17 cellular contexts compared by ENCODE assay signal in genomic region chr16:87080571-87081167, GRCh38.
DNase-seq lines count a peak whose midpoint lies in the region; ATAC-seq, FAIRE-seq and TF ChIP-seq lines count a peak whose summit lies in the region.
"Had no signal": no experiment of that assay in that cellular context is flagged by ENCODE, and none has a peak within 500 bp of the region (broad histone marks: within the 10 kb centered on the region; RNA-seq: fewer than 3 reads in every experiment).

No MANE protein-coding gene starts in this region.

- no peaks in the 10 kb centered on the region; the same call in 1 of the 2 replicates for H4K20me1 ChIP-seq in K562 (replicated peaks; ENCODE audit: control insufficient read depth, insufficient read depth, low read length)

- DNase-seq in ACHN (peak; percentile 24), K562 (ENCODE audit: extremely low read depth in 1 of 4, low spot score in 3 of 4) (no peak), NCI-H1105 treated with DMSO at 0.1 percent for 48 hours (lab: John Stamatoyannopoulos, UW) (no peak), NCI-H1417 treated with DMSO at 0.1 percent for 48 hours (lab: John Stamatoyannopoulos, UW) (no peak), DMS153 treated with DMSO at 0.1 percent for 48 hours (lab: John Stamatoyannopoulos, UW; ENCODE audit: unreplicated experiment) (no peak)
- DNase-seq: AML-193; Caco-2; CD4-positive, alpha-beta T cell; DMS153; DMS79 treated with DMSO at 0.1 percent for 48 hours; GOT3; H7 had no signal

- H3K9me1 ChIP-seq in K562 (ENCODE audit: control insufficient read depth, insufficient read depth, low read length): no peaks in the 10 kb centered on the region

- FAIRE-seq in TTC549 (lab: Jason Lieb, UNC) (peak; percentile 20), K562 (lab: Jason Lieb, UNC) (no peak)
- FAIRE-seq: D721Med, GM12891 had no signal

- no peak for TF ChIP-seq POLR2A in K562 (conservative IDR thresholded peaks at IDR 0.05)

- H3K9me3 ChIP-seq in HEK293 (ENCODE audit: control insufficient read depth, insufficient read depth, low read depth, low read length) (no peaks in the 10 kb centered on the region), K562 (replicated peaks; ENCODE audit: control insufficient read depth, insufficient read depth, low read depth, low read length) (peaks cover 3% of the 10 kb centered on the region)

- no peak overlapping the region for H3K4me2 ChIP-seq in K562 (ENCODE audit: insufficient read depth, low read length)

- peaks cover 2 to 11% of the 10 kb centered on the region in 2 experiments; a peak in 1 of 5 replicates for H3K27me3 ChIP-seq in K562 (ENCODE audit: control insufficient read depth in 2 of 2, insufficient read depth in 2 of 2, low read length in 2 of 2)

- in situ Hi-C loops in ACHN (cut with HindIII; ENCODE audit: low pct_ligation_motif_present, low pct_unique_long_range_greater_than_20kb, low sequenced_read_pairs): no loop called here
- in situ Hi-C loops in K562 (cut with MboI): no loop called here

- TF ChIP-seq EP300 in K562 (IDR thresholded peaks at IDR 0.05; ENCODE audit: low read length): no peak

- TF ChIP-seq RAD21 in K562 (CRISPR knock-in tag; conservative IDR thresholded peaks at IDR 0.05 in 1 of 2, IDR thresholded peaks at IDR 0.05 in 1 of 2): no peak

- H3K36me3 ChIP-seq in HEK293 (ENCODE audit: control insufficient read depth in 2 of 2, insufficient read depth in 1 of 2, low read length in 2 of 2) (no peaks in the 10 kb centered on the region), K562 (ENCODE audit: control insufficient read depth, insufficient read depth, low read length) (no peaks in the 10 kb centered on the region)

- 2% methylated on average over 4 of the region's 4 CpGs for WGBS in K562 (ENCODE audit: insufficient coverage, low coverage, missing lambda C conversion rate)

- no peak for ATAC-seq in K562

- no peak overlapping the region for H2AFZ ChIP-seq in K562 (ENCODE audit: low read depth, low read length)

- no TSS peak for BruUV-seq in K562 (replicated peaks; lab: Mats Ljungman, UMichigan)

- H3K4me3 ChIP-seq in HEK293 (ENCODE audit: low read depth, low read length) (no peak overlapping the region), K562 (no peak overlapping the region)

- H3K9ac ChIP-seq in K562 (ENCODE audit: insufficient read depth in 1 of 2, low read depth in 2 of 2, low read length in 2 of 2): no peak overlapping the region

- H3K4me1 ChIP-seq in HEK293 (ENCODE audit: control insufficient read depth, insufficient read depth, low read length) (no peaks in the 10 kb centered on the region), K562 (replicated peaks in 1 of 2; ENCODE audit: control insufficient read depth in 2 of 2, insufficient read depth in 2 of 2, low read length in 2 of 2) (no peaks in the 10 kb centered on the region)
- H3K4me1 ChIP-seq: Caco-2 had no signal

- CTCF ChIA-PET in HEK293 (lab: Yijun Ruan, JAX) (interaction anchor here (1.2 to 2.9 kb wide), 3 partner anchors 18 to 517 kb away, joined by 5 to 13 read pairs (median 5); no protein-coding TSS in a partner anchor), K562 (lab: Yijun Ruan, JAX; ENCODE audit: low intra/inter-chr PET ratio) (no interaction called here)

- no peaks in the 10 kb centered on the region for H3K79me2 ChIP-seq in K562 (ENCODE audit: control insufficient read depth, insufficient read depth, low read length)

- intact Hi-C loops in K562 (cut with micrococcal nuclease): no loop called here

- H3K27ac ChIP-seq in HEK293 (ENCODE audit: extremely low read depth, low read depth, low read length) (no peak overlapping the region), K562 (ENCODE audit: extremely low read depth, low read depth, low read length) (no peak overlapping the region)
- H3K27ac ChIP-seq: C4-2B had no signal

- TF ChIP-seq CTCF in HEK293 (tag by site-specific recombination; IDR thresholded peaks at IDR 0.05) (no peak), K562 (IDR thresholded peaks at IDR 0.05 in 2 of 3, conservative IDR thresholded peaks at IDR 0.05 in 1 of 3; ENCODE audit: insufficient read depth in 2 of 3, low read depth in 1 of 3, low read length in 3 of 3) (no peak)

- POLR2A ChIA-PET in HEK293 (lab: Yijun Ruan, JAX): no interaction called here
- POLR2A ChIA-PET in K562 (lab: Yijun Ruan, JAX): interaction anchor here (1.2 kb wide), 1 partner anchor 18 kb away, joined by 5 read pairs; no protein-coding TSS in a partner anchor

TF ChIP-seq in HEK293, 187 proteins besides CTCF, POLR2A, EP300 and RAD21 (continues in another document):
- peak; percentile 97 for TF ChIP-seq ZNF558 (tag by site-specific recombination; IDR thresholded peaks at IDR 0.05)
- no peak for TF ChIP-seq ZNF624 (tag by site-specific recombination; IDR thresholded peaks at IDR 0.05)
- no peak for TF ChIP-seq PRDM1 (tag by site-specific recombination; IDR thresholded peaks at IDR 0.05)
- TF ChIP-seq PBX3 (CRISPR knock-in tag; IDR thresholded peaks at IDR 0.05): no peak
- TF ChIP-seq YY2 (tag by site-specific recombination; IDR thresholded peaks at IDR 0.05): no peak
- no peak for TF ChIP-seq ZNF140 (tag by site-specific recombination; IDR thresholded peaks at IDR 0.05)
- TF ChIP-seq ZNF23 (tag by site-specific recombination; IDR thresholded peaks at IDR 0.05; ENCODE audit: borderline replicate concordance): no peak
- no peak for TF ChIP-seq ATF2 (tag by site-specific recombination; IDR thresholded peaks at IDR 0.05; ENCODE audit: low read depth)

TF ChIP-seq in K562, 482 proteins besides CTCF, POLR2A, EP300 and RAD21:
- no peak for TF ChIP-seq ZNF764 (CRISPR knock-in tag; IDR thresholded peaks at IDR 0.05; ENCODE audit: low read depth)
- 0 out of 2 replicates have a peak, but pooled peaks have one; percentile 20 for TF ChIP-seq ZNF280B (CRISPR knock-in tag; IDR thresholded peaks at IDR 0.05)
- peak; percentile 48 for TF ChIP-seq ZNF280A (IDR thresholded peaks at IDR 0.05; ENCODE audit: low read depth, partially characterized antibody)
- TF ChIP-seq DEAF1 (CRISPR knock-in tag; IDR thresholded peaks at IDR 0.05): no peak
- TF ChIP-seq KAT2B (IDR thresholded peaks at IDR 0.05; ENCODE audit: low read depth, low read length): no peak
- TF ChIP-seq USF1 (CRISPR knock-in tag; IDR thresholded peaks at IDR 0.05): no peak
- 0 out of 2 replicates have a peak, but pooled peaks have one; percentile 57 for TF ChIP-seq CBX5 (IDR thresholded peaks at IDR 0.05; ENCODE audit: borderline replicate concordance, low read depth)
- TF ChIP-seq TRIM28 (IDR thresholded peaks at IDR 0.05): peak; percentile 97
- peak in 1 of 2 experiments; percentile 88; a peak in 1 of 3 replicates for TF ChIP-seq CBX3 (IDR thresholded peaks at IDR 0.05; ENCODE audit: borderline replicate concordance in 1 of 2, low read length in 2 of 2)
- peak in 1 of 2 experiments; percentile 34; a peak in 1 of 4 replicates for TF ChIP-seq TRIM24 (IDR thresholded peaks at IDR 0.05)
- TF ChIP-seq BDP1 (IDR thresholded peaks at IDR 0.05; ENCODE audit: insufficient read depth, insufficient read length): no peak
